1 cellular context compared by ENCODE assay signal in genomic region chr1:17502326-17502778, GRCh38.
TF ChIP-seq lines count a peak whose summit lies in the region.

No MANE protein-coding gene starts in this region.

TF ChIP-seq in HepG2, 621 proteins besides CTCF, POLR2A, EP300 and RAD21 (continued from another document and continues in another):
- TF ChIP-seq, protein P1, sequence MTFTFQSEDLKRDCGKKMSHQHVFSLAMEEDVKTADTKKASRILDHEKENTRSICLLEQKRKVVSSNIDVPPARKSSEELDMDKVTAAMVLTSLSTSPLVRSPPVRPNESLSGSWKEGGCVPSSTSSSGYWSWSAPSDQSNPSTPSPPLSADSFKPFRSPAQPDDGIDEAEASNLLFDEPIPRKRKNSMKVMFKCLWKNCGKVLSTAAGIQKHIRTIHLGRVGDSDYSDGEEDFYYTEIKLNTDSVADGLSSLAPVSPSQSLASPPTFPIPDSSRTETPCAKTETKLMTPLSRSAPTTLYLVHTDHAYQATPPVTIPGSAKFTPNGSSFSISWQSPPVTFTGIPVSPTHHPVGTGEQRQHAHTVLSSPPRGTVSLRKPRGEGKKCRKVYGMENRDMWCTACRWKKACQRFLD (CRISPR knock-in tag; IDR thresholded peaks at IDR 0.05; ENCODE audit: borderline replicate concordance): no peak
- TF ChIP-seq, protein P2, sequence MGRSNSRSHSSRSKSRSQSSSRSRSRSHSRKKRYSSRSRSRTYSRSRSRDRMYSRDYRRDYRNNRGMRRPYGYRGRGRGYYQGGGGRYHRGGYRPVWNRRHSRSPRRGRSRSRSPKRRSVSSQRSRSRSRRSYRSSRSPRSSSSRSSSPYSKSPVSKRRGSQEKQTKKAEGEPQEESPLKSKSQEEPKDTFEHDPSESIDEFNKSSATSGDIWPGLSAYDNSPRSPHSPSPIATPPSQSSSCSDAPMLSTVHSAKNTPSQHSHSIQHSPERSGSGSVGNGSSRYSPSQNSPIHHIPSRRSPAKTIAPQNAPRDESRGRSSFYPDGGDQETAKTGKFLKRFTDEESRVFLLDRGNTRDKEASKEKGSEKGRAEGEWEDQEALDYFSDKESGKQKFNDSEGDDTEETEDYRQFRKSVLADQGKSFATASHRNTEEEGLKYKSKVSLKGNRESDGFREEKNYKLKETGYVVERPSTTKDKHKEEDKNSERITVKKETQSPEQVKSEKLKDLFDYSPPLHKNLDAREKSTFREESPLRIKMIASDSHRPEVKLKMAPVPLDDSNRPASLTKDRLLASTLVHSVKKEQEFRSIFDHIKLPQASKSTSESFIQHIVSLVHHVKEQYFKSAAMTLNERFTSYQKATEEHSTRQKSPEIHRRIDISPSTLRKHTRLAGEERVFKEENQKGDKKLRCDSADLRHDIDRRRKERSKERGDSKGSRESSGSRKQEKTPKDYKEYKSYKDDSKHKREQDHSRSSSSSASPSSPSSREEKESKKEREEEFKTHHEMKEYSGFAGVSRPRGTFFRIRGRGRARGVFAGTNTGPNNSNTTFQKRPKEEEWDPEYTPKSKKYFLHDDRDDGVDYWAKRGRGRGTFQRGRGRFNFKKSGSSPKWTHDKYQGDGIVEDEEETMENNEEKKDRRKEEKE (IDR thresholded peaks at IDR 0.05): no peak
- TF ChIP-seq ZMAT3 (CRISPR knock-in tag; conservative IDR thresholded peaks at IDR 0.05) (no peak), ZNF431 (CRISPR knock-in tag; IDR thresholded peaks at IDR 0.05; ENCODE audit: borderline replicate concordance, low read depth) (no peak), FIP1L1 (IDR thresholded peaks at IDR 0.05; ENCODE audit: borderline replicate concordance, insufficient read depth, low read depth, low read length) (no peak), ZNF3 (CRISPR knock-in tag; IDR thresholded peaks at IDR 0.05) (no peak), MZF1 (CRISPR knock-in tag; IDR thresholded peaks at IDR 0.05; ENCODE audit: borderline replicate concordance) (no peak), ZBTB39 (CRISPR knock-in tag; IDR thresholded peaks at IDR 0.05) (no peak), RFX3 (CRISPR knock-in tag; IDR thresholded peaks at IDR 0.05) (no peak), CSRNP1 (CRISPR knock-in tag; IDR thresholded peaks at IDR 0.05) (no peak), CEBPB (IDR thresholded peaks at IDR 0.05; ENCODE audit: borderline replicate concordance, low read depth, low read length) (no peak), ZNF235 (CRISPR knock-in tag; IDR thresholded peaks at IDR 0.05; ENCODE audit: borderline replicate concordance) (no peak), CBFB (CRISPR knock-in tag; IDR thresholded peaks at IDR 0.05) (0 out of 2 replicates have a peak, but pooled peaks have one; percentile 17), ZNF274 (CRISPR knock-in tag; IDR thresholded peaks at IDR 0.05) (no peak), SRY (CRISPR knock-in tag; IDR thresholded peaks at IDR 0.05) (no peak), GATAD2A (CRISPR knock-in tag; IDR thresholded peaks at IDR 0.05) (peak; percentile 50; the same call in 1 of the 2 replicates), JUN (CRISPR knock-in tag; IDR thresholded peaks at IDR 0.05) (no peak), PITX1 (CRISPR knock-in tag; IDR thresholded peaks at IDR 0.05) (0 out of 2 replicates have a peak, but pooled peaks have one; percentile 51), ZNF619 (CRISPR knock-in tag; IDR thresholded peaks at IDR 0.05) (no peak), ZMYM4 (CRISPR knock-in tag; IDR thresholded peaks at IDR 0.05) (no peak), ZFP91 (CRISPR knock-in tag; IDR thresholded peaks at IDR 0.05; ENCODE audit: borderline replicate concordance) (peak; percentile 48; the same call in 1 of the 2 replicates), HOXA3 (CRISPR knock-in tag; IDR thresholded peaks at IDR 0.05) (no peak), ZNF614 (CRISPR knock-in tag; IDR thresholded peaks at IDR 0.05; ENCODE audit: borderline replicate concordance) (no peak), ZNF788 (CRISPR knock-in tag; IDR thresholded peaks at IDR 0.05; ENCODE audit: borderline replicate concordance) (peak; percentile 37; the same call in 1 of the 2 replicates), SRSF4 (IDR thresholded peaks at IDR 0.05; ENCODE audit: low read depth, low read length, poor library complexity, severe bottlenecking) (no peak), NFE2L1 (CRISPR knock-in tag; IDR thresholded peaks at IDR 0.05; ENCODE audit: borderline replicate concordance) (no peak)
- TF ChIP-seq, protein P3, sequence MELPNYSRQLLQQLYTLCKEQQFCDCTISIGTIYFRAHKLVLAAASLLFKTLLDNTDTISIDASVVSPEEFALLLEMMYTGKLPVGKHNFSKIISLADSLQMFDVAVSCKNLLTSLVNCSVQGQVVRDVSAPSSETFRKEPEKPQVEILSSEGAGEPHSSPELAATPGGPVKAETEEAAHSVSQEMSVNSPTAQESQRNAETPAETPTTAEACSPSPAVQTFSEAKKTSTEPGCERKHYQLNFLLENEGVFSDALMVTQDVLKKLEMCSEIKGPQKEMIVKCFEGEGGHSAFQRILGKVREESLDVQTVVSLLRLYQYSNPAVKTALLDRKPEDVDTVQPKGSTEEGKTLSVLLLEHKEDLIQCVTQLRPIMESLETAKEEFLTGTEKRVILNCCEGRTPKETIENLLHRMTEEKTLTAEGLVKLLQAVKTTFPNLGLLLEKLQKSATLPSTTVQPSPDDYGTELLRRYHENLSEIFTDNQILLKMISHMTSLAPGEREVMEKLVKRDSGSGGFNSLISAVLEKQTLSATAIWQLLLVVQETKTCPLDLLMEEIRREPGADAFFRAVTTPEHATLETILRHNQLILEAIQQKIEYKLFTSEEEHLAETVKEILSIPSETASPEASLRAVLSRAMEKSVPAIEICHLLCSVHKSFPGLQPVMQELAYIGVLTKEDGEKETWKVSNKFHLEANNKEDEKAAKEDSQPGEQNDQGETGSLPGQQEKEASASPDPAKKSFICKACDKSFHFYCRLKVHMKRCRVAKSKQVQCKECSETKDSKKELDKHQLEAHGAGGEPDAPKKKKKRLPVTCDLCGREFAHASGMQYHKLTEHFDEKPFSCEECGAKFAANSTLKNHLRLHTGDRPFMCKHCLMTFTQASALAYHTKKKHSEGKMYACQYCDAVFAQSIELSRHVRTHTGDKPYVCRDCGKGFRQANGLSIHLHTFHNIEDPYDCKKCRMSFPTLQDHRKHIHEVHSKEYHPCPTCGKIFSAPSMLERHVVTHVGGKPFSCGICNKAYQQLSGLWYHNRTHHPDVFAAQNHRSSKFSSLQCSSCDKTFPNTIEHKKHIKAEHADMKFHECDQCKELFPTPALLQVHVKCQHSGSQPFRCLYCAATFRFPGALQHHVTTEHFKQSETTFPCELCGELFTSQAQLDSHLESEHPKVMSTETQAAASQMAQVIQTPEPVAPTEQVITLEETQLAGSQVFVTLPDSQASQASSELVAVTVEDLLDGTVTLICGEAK (IDR thresholded peaks at IDR 0.05): no peak
- TF ChIP-seq, protein P3 (CRISPR knock-in tag; IDR thresholded peaks at IDR 0.05): no peak
- TF ChIP-seq, protein P4, sequence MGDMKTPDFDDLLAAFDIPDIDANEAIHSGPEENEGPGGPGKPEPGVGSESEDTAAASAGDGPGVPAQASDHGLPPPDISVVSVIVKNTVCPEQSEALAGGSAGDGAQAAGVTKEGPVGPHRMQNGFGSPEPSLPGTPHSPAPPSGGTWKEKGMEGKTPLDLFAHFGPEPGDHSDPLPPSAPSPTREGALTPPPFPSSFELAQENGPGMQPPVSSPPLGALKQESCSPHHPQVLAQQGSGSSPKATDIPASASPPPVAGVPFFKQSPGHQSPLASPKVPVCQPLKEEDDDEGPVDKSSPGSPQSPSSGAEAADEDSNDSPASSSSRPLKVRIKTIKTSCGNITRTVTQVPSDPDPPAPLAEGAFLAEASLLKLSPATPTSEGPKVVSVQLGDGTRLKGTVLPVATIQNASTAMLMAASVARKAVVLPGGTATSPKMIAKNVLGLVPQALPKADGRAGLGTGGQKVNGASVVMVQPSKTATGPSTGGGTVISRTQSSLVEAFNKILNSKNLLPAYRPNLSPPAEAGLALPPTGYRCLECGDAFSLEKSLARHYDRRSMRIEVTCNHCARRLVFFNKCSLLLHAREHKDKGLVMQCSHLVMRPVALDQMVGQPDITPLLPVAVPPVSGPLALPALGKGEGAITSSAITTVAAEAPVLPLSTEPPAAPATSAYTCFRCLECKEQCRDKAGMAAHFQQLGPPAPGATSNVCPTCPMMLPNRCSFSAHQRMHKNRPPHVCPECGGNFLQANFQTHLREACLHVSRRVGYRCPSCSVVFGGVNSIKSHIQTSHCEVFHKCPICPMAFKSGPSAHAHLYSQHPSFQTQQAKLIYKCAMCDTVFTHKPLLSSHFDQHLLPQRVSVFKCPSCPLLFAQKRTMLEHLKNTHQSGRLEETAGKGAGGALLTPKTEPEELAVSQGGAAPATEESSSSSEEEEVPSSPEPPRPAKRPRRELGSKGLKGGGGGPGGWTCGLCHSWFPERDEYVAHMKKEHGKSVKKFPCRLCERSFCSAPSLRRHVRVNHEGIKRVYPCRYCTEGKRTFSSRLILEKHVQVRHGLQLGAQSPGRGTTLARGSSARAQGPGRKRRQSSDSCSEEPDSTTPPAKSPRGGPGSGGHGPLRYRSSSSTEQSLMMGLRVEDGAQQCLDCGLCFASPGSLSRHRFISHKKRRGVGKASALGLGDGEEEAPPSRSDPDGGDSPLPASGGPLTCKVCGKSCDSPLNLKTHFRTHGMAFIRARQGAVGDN (CRISPR knock-in tag; IDR thresholded peaks at IDR 0.05): peak; percentile 66
- TF ChIP-seq, protein P5, sequence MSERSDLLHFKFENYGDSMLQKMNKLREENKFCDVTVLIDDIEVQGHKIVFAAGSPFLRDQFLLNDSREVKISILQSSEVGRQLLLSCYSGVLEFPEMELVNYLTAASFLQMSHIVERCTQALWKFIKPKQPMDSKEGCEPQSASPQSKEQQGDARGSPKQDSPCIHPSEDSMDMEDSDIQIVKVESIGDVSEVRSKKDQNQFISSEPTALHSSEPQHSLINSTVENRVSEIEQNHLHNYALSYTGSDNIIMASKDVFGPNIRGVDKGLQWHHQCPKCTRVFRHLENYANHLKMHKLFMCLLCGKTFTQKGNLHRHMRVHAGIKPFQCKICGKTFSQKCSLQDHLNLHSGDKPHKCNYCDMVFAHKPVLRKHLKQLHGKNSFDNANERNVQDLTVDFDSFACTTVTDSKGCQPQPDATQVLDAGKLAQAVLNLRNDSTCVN (CRISPR knock-in tag; IDR thresholded peaks at IDR 0.05; ENCODE audit: borderline replicate concordance): 0 out of 2 replicates have a peak, but pooled peaks have one; percentile 30
- TF ChIP-seq, protein P6, sequence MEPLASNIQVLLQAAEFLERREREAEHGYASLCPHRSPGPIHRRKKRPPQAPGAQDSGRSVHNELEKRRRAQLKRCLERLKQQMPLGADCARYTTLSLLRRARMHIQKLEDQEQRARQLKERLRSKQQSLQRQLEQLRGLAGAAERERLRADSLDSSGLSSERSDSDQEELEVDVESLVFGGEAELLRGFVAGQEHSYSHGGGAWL (CRISPR knock-in tag; IDR thresholded peaks at IDR 0.05): no peak
